In the genomic region with DNA sequence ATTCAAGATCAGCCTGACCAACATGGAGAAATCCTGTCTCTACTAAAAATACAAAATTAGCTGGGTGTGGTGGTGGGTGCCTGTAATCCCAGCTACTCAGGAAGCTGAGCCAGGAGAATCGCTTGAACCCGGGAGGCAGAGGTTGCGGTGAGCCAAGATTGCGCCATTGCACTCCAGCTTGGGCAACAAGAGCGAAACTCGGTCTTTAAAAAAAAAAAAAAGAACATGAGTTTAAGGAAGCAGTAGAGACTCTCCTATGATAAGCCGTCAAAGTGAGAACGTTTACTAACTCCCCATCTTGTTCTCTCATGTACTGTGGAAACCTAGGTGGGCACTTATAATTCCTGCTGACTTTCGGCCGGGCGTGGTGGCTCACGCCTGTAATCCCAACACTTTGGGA, we compare ENCODE assay signal across 11 cellular contexts. TPM values are rescaled to one million over a fixed set of nuclear protein-coding genes. Genes with fewer than 3 reads are reported as not detected.
DNase-seq lines count a peak whose midpoint lies in the region; ATAC-seq and TF ChIP-seq lines count a peak whose summit lies in the region.
"Not testable (repeated sequence)": the region's sequence is repeated elsewhere in the genome, so short reads cannot be mapped to it uniquely, and the experiment has no call there.
"Had no signal": no experiment of that assay in that cellular context is flagged by ENCODE, and none has a peak within 500 bp of the region (broad histone marks: within the 10 kb centered on the region; RNA-seq: fewer than 3 reads in every experiment).

No MANE protein-coding gene starts in this region.

- not testable (repeated sequence) for TF ChIP-seq EP300 in suprapubic skin (IDR thresholded peaks at IDR 0.05)

- intact Hi-C loops in dendritic cell treated with granulocyte-macrophage colony-stimulating factor and Interleukin-4, amounts not matched to agents 40 ng/mL and 50 ng/mL, for 4 days (cut with micrococcal nuclease): loop anchor here (1.0 to 2.0 kb wide), 2 partner anchors 12 to 26 kb away; no protein-coding TSS in a partner anchor

- peak; percentile 14 for ATAC-seq in left lobe of liver

- H3K27me3 ChIP-seq in HL-60 (ENCODE audit: insufficient read depth, poor library complexity, severe bottlenecking); suprapubic skin: not testable (repeated sequence)

- peak in 1 of 2 experiments; percentile 69 for DNase-seq in HL-60 (ENCODE audit: low read depth in 1 of 2, low spot score in 1 of 2)
- peak; percentile 91 for DNase-seq in NOMO-1 treated with DMSO at 0.1 percent for 48 hours (lab: John Stamatoyannopoulos, UW; ENCODE audit: unreplicated experiment)
- peak; percentile 20 for DNase-seq in SKM-1 (lab: John Stamatoyannopoulos, UW; ENCODE audit: unreplicated experiment)
- not testable (repeated sequence) for DNase-seq in left lobe of liver (ENCODE audit: low spot score); osteocyte (ENCODE audit: extremely low spot score, unreplicated experiment); suprapubic skin (ENCODE audit: low spot score in 2 of 2)

- H3K27ac Mint-ChIP-seq in dendritic cell treated with granulocyte-macrophage colony-stimulating factor and Interleukin-4, amounts not matched to agents 40 ng/mL and 50 ng/mL, for 4 days: peak overlapping the region; percentile 98
- H3K27ac Mint-ChIP-seq in osteocyte (ENCODE audit: unreplicated experiment): peak overlapping the region; percentile 54

- 77% methylated on average over 12 of the region's 12 CpGs for WGBS in suprapubic skin

- not testable (repeated sequence) for H3K36me3 Mint-ChIP-seq in dendritic cell treated with granulocyte-macrophage colony-stimulating factor and Interleukin-4, amounts not matched to agents 40 ng/mL and 50 ng/mL, for 4 days (ENCODE audit: low read depth); osteocyte (ENCODE audit: unreplicated experiment)

- H3K4me1 ChIP-seq in suprapubic skin: not testable (repeated sequence)

- not testable (repeated sequence) for H3K9me3 Mint-ChIP-seq in dendritic cell treated with granulocyte-macrophage colony-stimulating factor and Interleukin-4, amounts not matched to agents 40 ng/mL and 50 ng/mL, for 4 days; osteocyte (ENCODE audit: unreplicated experiment)

- H3K4me3 ChIP-seq in HL-60 (replicated peaks; ENCODE audit: insufficient read depth, low read length); suprapubic skin: not testable (repeated sequence)

- not testable (repeated sequence) for H3K27me3 Mint-ChIP-seq in dendritic cell treated with granulocyte-macrophage colony-stimulating factor and Interleukin-4, amounts not matched to agents 40 ng/mL and 50 ng/mL, for 4 days
- peaks cover 23% of the 10 kb centered on the region for H3K27me3 Mint-ChIP-seq in osteocyte (ENCODE audit: unreplicated experiment)

- H3K27ac ChIP-seq in HL-60 (replicated peaks) (peak overlapping the region; percentile 71), suprapubic skin (peak overlapping the region; percentile 28)

- not testable (repeated sequence) for H3K9me3 ChIP-seq in suprapubic skin

- not testable (repeated sequence) for TF ChIP-seq POLR2A in suprapubic skin (IDR thresholded peaks at IDR 0.05)

- H3K4me3 Mint-ChIP-seq in dendritic cell treated with granulocyte-macrophage colony-stimulating factor and Interleukin-4, amounts not matched to agents 40 ng/mL and 50 ng/mL, for 4 days: peak overlapping the region; percentile 71
- H3K4me3 Mint-ChIP-seq in osteocyte (ENCODE audit: unreplicated experiment): not testable (repeated sequence)

- H3K36me3 ChIP-seq in suprapubic skin: not testable (repeated sequence)

- TF ChIP-seq CTCF in HL-60 (IDR thresholded peaks at IDR 0.05; ENCODE audit: insufficient read depth, low read length); osteocyte (IDR thresholded peaks at IDR 0.05); suprapubic skin (IDR thresholded peaks at IDR 0.05): not testable (repeated sequence)

- peaks cover 71% of the 10 kb centered on the region for H3K4me1 Mint-ChIP-seq in dendritic cell treated with granulocyte-macrophage colony-stimulating factor and Interleukin-4, amounts not matched to agents 40 ng/mL and 50 ng/mL, for 4 days (ENCODE audit: low read depth)
- peaks cover 22% of the 10 kb centered on the region for H3K4me1 Mint-ChIP-seq in osteocyte (ENCODE audit: unreplicated experiment)

RNA-seq across cellular contexts. Expression of a gene that starts 6.0 kb away (rescaled TPM):
- total RNA-seq in left lobe of liver (442 TPM), osteocyte (not detected in 2 replicates), suprapubic skin (10 to 100 TPM in 1 of 4 donors, 1 to 10 TPM in 3; 3.4 to 11.8 (median 6.8) TPM)
- total RNA-seq: CD8-positive, alpha-beta T cell; OCI-LY7; SJSA1 had no signal

RNA-seq across cellular contexts. Expression of a gene that starts 40.6 kb away (rescaled TPM):
- total RNA-seq in left lobe of liver (1.1 TPM), osteocyte (not detected in 2 replicates), suprapubic skin (1 to 10 TPM; 1.6 to 3.3 (median 1.7) TPM)
- total RNA-seq: CD8-positive, alpha-beta T cell; H4; OCI-LY7; SJSA1 had no signal

RNA-seq across cellular contexts. Expression of a gene that starts 58.5 kb away (rescaled TPM):
- total RNA-seq in left lobe of liver (526 TPM), osteocyte (1.6 and 2.4 TPM in 2 replicates), suprapubic skin (1 to 10 TPM; 1.3 to 2.3 (median 2.0) TPM)

Comparison
In these comparisons a context has a peak if more than half of its experiments do, and no peak if none do; other contexts are left out.
1. RNA of a gene that starts 6.0 kb away (total RNA-seq): 442 TPM in left lobe of liver (single experiment); 3.4 to 11.8 TPM in suprapubic skin and not detected in osteocyte; every median in the first group is over 10 times any median in the second.
2. RNA of a gene that starts 58.5 kb away (total RNA-seq): 526 TPM in left lobe of liver (single experiment); 1.3 to 2.3 TPM in suprapubic skin and 1.6 to 2.4 TPM in osteocyte; every median in the first group is over 100 times any median in the second.